Comparison of ENCODE assay signal across 22 cellular contexts in genomic region chr9:86183225-86183808, GRCh38.
DNase-seq lines count a peak whose midpoint lies in the region.
"Had no signal": no experiment of that assay in that cellular context is flagged by ENCODE, and none has a peak within 500 bp of the region (broad histone marks: within the 10 kb centered on the region; RNA-seq: fewer than 3 reads in every experiment).

No MANE protein-coding gene starts in this region.

- H3K23ac ChIP-seq in neuronal stem cell (ENCODE audit: low read depth, low read length, poor library complexity), result no peak overlapping the region

- H3K4me2 ChIP-seq in neuronal stem cell (ENCODE audit: insufficient read depth, low read length, poor library complexity, severe bottlenecking), result no peak overlapping the region

- no peak overlapping the region for H3K4ac ChIP-seq in neuronal stem cell (ENCODE audit: low read length)

- H3K27ac ChIP-seq in neuronal stem cell (replicated peaks; ENCODE audit: low read length), result no peak overlapping the region
- H3K27ac ChIP-seq: HL-60, SK-N-MC had no signal

- no peak overlapping the region for H3K9ac ChIP-seq in neuronal stem cell (ENCODE audit: low read depth, low read length, poor library complexity)

- no peaks in the 10 kb centered on the region for H3K9me3 ChIP-seq in neuronal stem cell (replicated peaks in 1 of 2; ENCODE audit: control insufficient read depth in 2 of 2, insufficient read depth in 1 of 2, low read depth in 1 of 2, low read length in 2 of 2)

- no peak overlapping the region for H4K91ac ChIP-seq in neuronal stem cell (ENCODE audit: low read depth, low read length, poor library complexity)

- no peak overlapping the region for H2BK15ac ChIP-seq in neuronal stem cell (ENCODE audit: low read length)

- peak; percentile 24 for DNase-seq in HT1080 (ENCODE audit: low read depth)
- peak; percentile 5 for DNase-seq in amniotic epithelial cell (ENCODE audit: low read depth)
- DNase-seq in fibroblast of peridontal ligament (ENCODE audit: extremely low read depth), result peak; percentile 5
- no peak for DNase-seq in neuronal stem cell (ENCODE audit: low spot score)
- DNase-seq in EL, result no peak
- DNase-seq in amniotic stem cell (lab: John Stamatoyannopoulos, UW), result no peak
- DNase-seq in activated CD4-positive, alpha-beta T cell treated with anti-CD3 and anti-CD28 coated beads, Interleukin-2, amount 50 U/mL, for 1 hour, result no peak
- DNase-seq: CD4-positive, CD25-positive, alpha-beta regulatory T cell; DMS153; DND-41; Kasumi-1; MV-4-11; NCI-H1105; NCI-H146; NCI-H1930; NCI-H2107; NCI-H446 treated with DMSO at 0.1 percent for 48 hours; NCI-H526; NCI-H82; SIG-M5 had no signal

- H3K14ac ChIP-seq in neuronal stem cell (ENCODE audit: low read length), result no peak overlapping the region

- peaks cover 0 to 4% of the 10 kb centered on the region in 2 donors for H3K4me1 ChIP-seq in neuronal stem cell (ENCODE audit: control insufficient read depth in 2 of 2, insufficient read depth in 1 of 2, low read depth in 1 of 2, low read length in 2 of 2)

- H3K36me3 ChIP-seq in neuronal stem cell (replicated peaks in 1 of 2; ENCODE audit: control insufficient read depth in 2 of 2, insufficient read depth in 2 of 2, low read length in 2 of 2), result no peaks in the 10 kb centered on the region

- H2AK5ac ChIP-seq in neuronal stem cell (ENCODE audit: low read depth, low read length), result no peak overlapping the region

- H4K8ac ChIP-seq in neuronal stem cell (ENCODE audit: low read depth, low read length), result no peak overlapping the region

- no peaks in the 10 kb centered on the region for H3K79me1 ChIP-seq in neuronal stem cell (ENCODE audit: low read depth, low read length)

- H2BK12ac ChIP-seq in neuronal stem cell (ENCODE audit: low read length), result no peak overlapping the region

- WGBS in neuronal stem cell (ENCODE audit: extremely low coverage in 2 of 2, insufficient read length in 2 of 2, insufficient replicate concordance in 1 of 2), 2 donors, result no CpG with 5 or more reads among the region's 1 CpG

- no peaks in the 10 kb centered on the region for H3K27me3 ChIP-seq in neuronal stem cell (ENCODE audit: control insufficient read depth in 3 of 3, insufficient read depth in 3 of 3, low read depth in 1 of 3, low read length in 3 of 3)

- no peak overlapping the region for H3K18ac ChIP-seq in neuronal stem cell (ENCODE audit: low read length)

- no peak overlapping the region for H3K4me3 ChIP-seq in neuronal stem cell (ENCODE audit: low read length in 2 of 2)
- H3K4me3 ChIP-seq: SK-N-MC had no signal

- no peak overlapping the region for H2BK5ac ChIP-seq in neuronal stem cell (ENCODE audit: low read length)

- peak overlapping the region; percentile 47 for H2AFZ ChIP-seq in neuronal stem cell (ENCODE audit: low read length)

- no peak overlapping the region for H2BK120ac ChIP-seq in neuronal stem cell (ENCODE audit: low read depth, low read length)

Comparison
In these comparisons a context has a peak if more than half of its experiments do, and no peak if none do; other contexts are left out.
1. DNase-seq: peak in HT1080 (single experiment), amniotic epithelial cell (single experiment) and fibroblast of peridontal ligament (single experiment); none in neuronal stem cell (single experiment), EL (single experiment), amniotic stem cell (single experiment) and activated CD4-positive, alpha-beta T cell treated with anti-CD3 and anti-CD28 coated beads, Interleukin-2, amount 50 U/mL, for 1 hour (single experiment).